ENCODE assay signal across 8 cellular contexts in the genomic region with DNA sequence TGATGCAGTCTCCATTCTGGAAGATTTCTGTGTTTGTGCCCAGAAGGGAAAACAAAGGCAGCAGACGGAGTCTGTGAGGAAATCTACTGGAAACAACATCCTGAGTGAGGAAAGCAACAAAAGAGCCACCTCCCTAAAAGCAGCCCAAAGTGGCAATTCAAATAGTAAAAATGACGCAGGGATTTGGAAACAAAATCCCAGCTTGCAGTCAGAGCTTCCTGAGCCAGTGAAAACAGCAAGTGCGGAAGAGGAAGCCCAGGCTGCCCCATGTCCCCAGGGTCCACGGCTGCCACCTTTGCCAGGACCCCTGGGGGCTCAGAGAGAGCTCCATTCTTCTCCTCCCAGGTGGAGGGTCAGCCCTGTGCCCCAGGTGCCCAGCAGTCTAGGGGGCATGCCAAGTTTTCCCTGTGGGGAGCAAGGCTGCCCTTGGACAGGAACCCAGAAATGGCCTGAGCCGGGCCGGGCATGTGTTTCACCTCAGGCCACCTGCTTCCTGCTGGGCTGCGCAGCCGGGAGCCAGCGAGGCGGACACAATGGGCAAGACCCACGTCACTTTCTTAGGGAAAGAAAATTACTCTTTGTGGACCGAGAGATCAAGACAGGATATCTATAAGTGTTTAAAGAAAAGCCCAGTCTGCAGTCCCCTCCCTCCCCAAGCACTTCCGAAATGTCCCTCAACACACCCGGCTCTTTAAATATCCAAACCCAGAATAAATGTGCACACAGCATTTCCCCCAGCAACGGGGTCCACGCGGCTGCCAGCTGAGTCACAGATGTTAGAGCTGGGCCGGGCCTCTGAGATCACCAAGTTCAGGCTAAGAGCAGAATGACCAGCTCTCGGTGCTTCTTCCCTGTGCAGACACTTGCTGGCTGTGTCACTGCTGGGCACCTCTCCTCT.
DNase-seq lines count a peak whose midpoint lies in the region; ATAC-seq and TF ChIP-seq lines count a peak whose summit lies in the region.
"Had no signal": no experiment of that assay in that cellular context is flagged by ENCODE, and none has a peak within 500 bp of the region (broad histone marks: within the 10 kb centered on the region; RNA-seq: fewer than 3 reads in every experiment).

No MANE protein-coding gene starts in this region.

- peak overlapping the region; percentile 27 to 55 for H3K9ac ChIP-seq in colonic mucosa (ENCODE audit: low read depth in 2 of 2, low read length in 2 of 2)
- H3K9ac ChIP-seq: KMS-11 had no signal

- H3K4me1 ChIP-seq in colonic mucosa (no peaks in the 10 kb centered on the region), tibial nerve (peaks cover 0 to 62% (median 45%) of the 10 kb centered on the region in 4 donors)

- peak; percentile 73 to 87 for TF ChIP-seq EP300 in tibial nerve (IDR thresholded peaks at IDR 0.05)

- H3K4me3 ChIP-seq in colonic mucosa: no peak overlapping the region
- H3K4me3 ChIP-seq in tibial nerve: peak overlapping the region; percentile 5 to 37 (median 34)

- no peaks in the 10 kb centered on the region for H3K36me3 ChIP-seq in colonic mucosa
- H3K36me3 ChIP-seq in tibial nerve: no peaks in the 10 kb centered on the region

- intact Hi-C loops in colonic mucosa (cut with DNase I): no loop called here

- TF ChIP-seq CTCF in colonic mucosa (IDR thresholded peaks at IDR 0.05): no peak
- no peak for TF ChIP-seq CTCF in tibial nerve (IDR thresholded peaks at IDR 0.05)

- H3K9me3 ChIP-seq in colonic mucosa (no peaks in the 10 kb centered on the region), tibial nerve (no peaks in the 10 kb centered on the region)

- H3K27ac ChIP-seq in colonic mucosa (peak overlapping the region; percentile 86), tibial nerve (peak overlapping the region; percentile 81 to 97 (median 88))
- H3K27ac ChIP-seq: KMS-11 had no signal

- DNase-seq in NCI-H2196 (lab: John Stamatoyannopoulos, UW; ENCODE audit: unreplicated experiment) (peak; percentile 25), colonic mucosa (peak; percentile 55), mesenteric fat pad (ENCODE audit: low spot score) (peak; percentile 93), tibial nerve (ENCODE audit: low spot score in 2 of 2) (peak; percentile 70 to 80), SIG-M5 (lab: John Stamatoyannopoulos, UW) (no peak)
- no peak for DNase-seq in activated effector memory CD4-positive, alpha-beta T cell treated with anti-CD3 and anti-CD28 coated beads, Interleukin-2, amount 50 U/mL, for 16 hours

- TF ChIP-seq POLR2A in tibial nerve (IDR thresholded peaks at IDR 0.05): peak; percentile 22 to 31

- H3K27me3 ChIP-seq in colonic mucosa (no peaks in the 10 kb centered on the region), tibial nerve (no peaks in the 10 kb centered on the region)

- ATAC-seq in GM18861 (IDR thresholded peaks at IDR 0.05; ENCODE audit: unreplicated experiment): no peak

- WGBS in tibial nerve, 2 donors: 6 to 9% methylated on average over 17 to 18 of the region's 19 CpGs

Comparison
In these comparisons a context has a peak if more than half of its experiments do, and no peak if none do; other contexts are left out.
1. DNase-seq: peak in NCI-H2196 (single experiment), colonic mucosa (single experiment), mesenteric fat pad (single experiment) and tibial nerve (2 of 2); none in SIG-M5 (single experiment) and activated effector memory CD4-positive, alpha-beta T cell treated with anti-CD3 and anti-CD28 coated beads, Interleukin-2, amount 50 U/mL, for 16 hours (single experiment).